Comparison of ENCODE assay signal across 1 cellular context in the genomic region with DNA sequence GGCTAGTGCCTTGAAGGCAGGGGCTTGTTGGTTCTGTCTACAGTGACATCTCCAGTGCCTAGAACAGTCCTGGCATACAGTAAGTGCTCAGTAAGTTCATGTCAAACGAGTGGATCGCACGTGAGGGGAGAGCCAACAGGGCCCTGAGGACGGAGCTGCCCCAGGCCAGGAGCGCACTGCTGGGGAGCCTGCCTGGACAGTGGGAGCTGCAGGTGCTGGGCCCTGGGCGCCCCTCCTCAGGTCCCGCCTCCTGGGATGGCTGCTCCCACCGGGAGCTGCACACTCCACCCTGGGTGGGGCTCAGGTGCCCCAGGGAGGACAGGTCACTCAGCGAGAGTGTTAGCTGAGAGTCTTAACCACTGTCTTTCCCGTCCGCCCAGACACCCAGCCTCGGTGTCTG.
TF ChIP-seq lines count a peak whose summit lies in the region.

No MANE protein-coding gene starts in this region.

TF ChIP-seq in SK-N-SH treated with all-trans-retinoic acid at 6 μM for 48 hours, 23 proteins besides CTCF, POLR2A, EP300 and RAD21 (continued from another document):
- TF ChIP-seq ARNTL (CRISPR knock-in tag; IDR thresholded peaks at IDR 0.05; ENCODE audit: borderline replicate concordance, low read depth), result no peak
- no peak for TF ChIP-seq RARB (CRISPR knock-in tag; IDR thresholded peaks at IDR 0.05)
- TF ChIP-seq BACH2 (CRISPR knock-in tag; IDR thresholded peaks at IDR 0.05; ENCODE audit: borderline replicate concordance), result no peak
- no peak for TF ChIP-seq TOX (CRISPR knock-in tag; IDR thresholded peaks at IDR 0.05; ENCODE audit: borderline replicate concordance)
- TF ChIP-seq TCF4 (CRISPR knock-in tag; IDR thresholded peaks at IDR 0.05; ENCODE audit: borderline replicate concordance), result no peak
- TF ChIP-seq, protein P1, sequence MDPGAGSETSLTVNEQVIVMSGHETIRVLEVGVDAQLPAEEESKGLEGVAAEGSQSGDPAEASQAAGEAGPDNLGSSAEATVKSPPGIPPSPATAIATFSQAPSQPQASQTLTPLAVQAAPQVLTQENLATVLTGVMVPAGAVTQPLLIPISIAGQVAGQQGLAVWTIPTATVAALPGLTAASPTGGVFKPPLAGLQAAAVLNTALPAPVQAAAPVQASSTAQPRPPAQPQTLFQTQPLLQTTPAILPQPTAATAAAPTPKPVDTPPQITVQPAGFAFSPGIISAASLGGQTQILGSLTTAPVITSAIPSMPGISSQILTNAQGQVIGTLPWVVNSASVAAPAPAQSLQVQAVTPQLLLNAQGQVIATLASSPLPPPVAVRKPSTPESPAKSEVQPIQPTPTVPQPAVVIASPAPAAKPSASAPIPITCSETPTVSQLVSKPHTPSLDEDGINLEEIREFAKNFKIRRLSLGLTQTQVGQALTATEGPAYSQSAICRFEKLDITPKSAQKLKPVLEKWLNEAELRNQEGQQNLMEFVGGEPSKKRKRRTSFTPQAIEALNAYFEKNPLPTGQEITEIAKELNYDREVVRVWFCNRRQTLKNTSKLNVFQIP (CRISPR knock-in tag; IDR thresholded peaks at IDR 0.05; ENCODE audit: borderline replicate concordance, low read depth), result no peak
- TF ChIP-seq ZNF565 (CRISPR knock-in tag; conservative IDR thresholded peaks at IDR 0.05; ENCODE audit: low read depth), result no peak
- TF ChIP-seq ISL1 (CRISPR knock-in tag; IDR thresholded peaks at IDR 0.05), result no peak
- no peak for TF ChIP-seq ZNF70 (CRISPR knock-in tag; IDR thresholded peaks at IDR 0.05)
- TF ChIP-seq, protein P2, sequence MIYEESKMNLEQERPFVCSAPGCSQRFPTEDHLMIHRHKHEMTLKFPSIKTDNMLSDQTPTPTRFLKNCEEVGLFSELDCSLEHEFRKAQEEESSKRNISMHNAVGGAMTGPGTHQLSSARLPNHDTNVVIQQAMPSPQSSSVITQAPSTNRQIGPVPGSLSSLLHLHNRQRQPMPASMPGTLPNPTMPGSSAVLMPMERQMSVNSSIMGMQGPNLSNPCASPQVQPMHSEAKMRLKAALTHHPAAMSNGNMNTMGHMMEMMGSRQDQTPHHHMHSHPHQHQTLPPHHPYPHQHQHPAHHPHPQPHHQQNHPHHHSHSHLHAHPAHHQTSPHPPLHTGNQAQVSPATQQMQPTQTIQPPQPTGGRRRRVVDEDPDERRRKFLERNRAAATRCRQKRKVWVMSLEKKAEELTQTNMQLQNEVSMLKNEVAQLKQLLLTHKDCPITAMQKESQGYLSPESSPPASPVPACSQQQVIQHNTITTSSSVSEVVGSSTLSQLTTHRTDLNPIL (CRISPR knock-in tag; IDR thresholded peaks at IDR 0.05; ENCODE audit: low read depth), result no peak
- TF ChIP-seq CSDC2 (CRISPR knock-in tag; IDR thresholded peaks at IDR 0.05), result no peak
TF ChIP-seq in SK-N-SH treated with all-trans-retinoic acid at 6 μM for 48 hours: peak in this region for 0.
